Comparison of ENCODE assay signal across 9 cellular contexts in genomic region chrX:15781964-15782711, GRCh38. TPM values are rescaled to one million over a fixed set of nuclear protein-coding genes. Genes with fewer than 3 reads are reported as not detected.
DNase-seq lines count a peak whose midpoint lies in the region; ATAC-seq, FAIRE-seq and TF ChIP-seq lines count a peak whose summit lies in the region.
"Had no signal": no experiment of that assay in that cellular context is flagged by ENCODE, and none has a peak within 500 bp of the region (broad histone marks: within the 10 kb centered on the region; RNA-seq: fewer than 3 reads in every experiment).

No MANE protein-coding gene starts in this region.

- no peaks in the 10 kb centered on the region for H3K79me2 ChIP-seq in mammary epithelial cell (ENCODE audit: insufficient read depth, low read length)

- no peak for TF ChIP-seq CTCF in omental fat pad (IDR thresholded peaks at IDR 0.05)
- no peak for TF ChIP-seq CTCF in mammary epithelial cell (conservative IDR thresholded peaks at IDR 0.05 in 1 of 2, IDR thresholded peaks at IDR 0.05 in 1 of 2; ENCODE audit: extremely low read depth in 1 of 2, insufficient read depth in 1 of 2, low read depth in 1 of 2, low read length in 2 of 2)
- no peak for TF ChIP-seq CTCF in breast epithelium (IDR thresholded peaks at IDR 0.05)

- no peak overlapping the region for H3K9ac ChIP-seq in mammary epithelial cell (ENCODE audit: insufficient read depth, low read length)

- H3K9me3 ChIP-seq in mammary epithelial cell (replicated peaks; ENCODE audit: insufficient read depth, low read length) (no peaks in the 10 kb centered on the region), breast epithelium (no peaks in the 10 kb centered on the region)

- dilution Hi-C loops in mammary epithelial cell (cut with HindIII; ENCODE audit: low sequenced_read_pairs) = no loop called here

- 0 out of 2 replicates have a peak, but pooled peaks have one; percentile 31 for TF ChIP-seq POLR2A in GM12891 (IDR thresholded peaks at IDR 0.05; ENCODE audit: low read depth, low read length)
- TF ChIP-seq POLR2A in breast epithelium (IDR thresholded peaks at IDR 0.05) = no peak

- no peaks in the 10 kb centered on the region for H3K4me1 ChIP-seq in mammary epithelial cell (ENCODE audit: insufficient read depth, low read length)
- H3K4me1 ChIP-seq in breast epithelium = no peaks in the 10 kb centered on the region

- in situ Hi-C loops in mammary epithelial cell (cut with MboI; ENCODE audit: low sequenced_read_pairs in 2 of 2) = no loop called here

- H3K4me2 ChIP-seq in mammary epithelial cell (ENCODE audit: insufficient read depth, low read depth, low read length) = no peak overlapping the region

- DNase-seq in GM12891 (ENCODE audit: insufficient read length, low spot score) (no peak), omental fat pad (ENCODE audit: low spot score) (no peak), NCI-H524 (lab: John Stamatoyannopoulos, UW) (no peak), mammary epithelial cell (no peak), breast epithelium (ENCODE audit: low spot score in 2 of 2) (no peak)

- H3K36me3 ChIP-seq in mammary epithelial cell (ENCODE audit: insufficient read depth, low read length) = peaks cover 7% of the 10 kb centered on the region
- no peaks in the 10 kb centered on the region for H3K36me3 ChIP-seq in breast epithelium

- no peaks in the 10 kb centered on the region for H3K27me3 Mint-ChIP-seq in dendritic cell treated with granulocyte-macrophage colony-stimulating factor and Interleukin-4, amounts not matched to agents 40 ng/mL and 50 ng/mL, for 4 days

- H2AFZ ChIP-seq in mammary epithelial cell (ENCODE audit: low read depth, low read length) = no peak overlapping the region

- H3K27ac Mint-ChIP-seq in dendritic cell treated with granulocyte-macrophage colony-stimulating factor and Interleukin-4, amounts not matched to agents 40 ng/mL and 50 ng/mL, for 4 days = peak overlapping the region; percentile 96

- intact Hi-C loops in dendritic cell treated with granulocyte-macrophage colony-stimulating factor and Interleukin-4, amounts not matched to agents 40 ng/mL and 50 ng/mL, for 4 days (cut with micrococcal nuclease) = loop anchor here (10.0 kb wide), 1 partner anchor 47 kb away; the partner anchor contains the start of gene CA5B
- intact Hi-C loops in mammary epithelial cell (cut with micrococcal nuclease) = no loop called here
- intact Hi-C loops in breast epithelium (cut with DNase I; ENCODE audit: low total_unique reads) = no loop called here

- peak overlapping the region; percentile 70 for H3K4me3 Mint-ChIP-seq in dendritic cell treated with granulocyte-macrophage colony-stimulating factor and Interleukin-4, amounts not matched to agents 40 ng/mL and 50 ng/mL, for 4 days

- H3K36me3 Mint-ChIP-seq in dendritic cell treated with granulocyte-macrophage colony-stimulating factor and Interleukin-4, amounts not matched to agents 40 ng/mL and 50 ng/mL, for 4 days (ENCODE audit: low read depth) = peaks cover 20% of the 10 kb centered on the region

- FAIRE-seq in GM12891 (lab: Jason Lieb, UNC) = peak; percentile 99

- H3K4me1 Mint-ChIP-seq in dendritic cell treated with granulocyte-macrophage colony-stimulating factor and Interleukin-4, amounts not matched to agents 40 ng/mL and 50 ng/mL, for 4 days (ENCODE audit: low read depth) = peaks cover 15% of the 10 kb centered on the region

- no TSS peak for BruUV-seq in mammary epithelial cell (replicated peaks; lab: Mats Ljungman, UMichigan)

- H3K27ac ChIP-seq in mammary epithelial cell (ENCODE audit: insufficient read depth, low read depth, low read length) (no peak overlapping the region), breast epithelium (no peak overlapping the region)
- H3K27ac ChIP-seq: RWPE1 had no signal

- peaks cover 7% of the 10 kb centered on the region for H3K9me3 Mint-ChIP-seq in dendritic cell treated with granulocyte-macrophage colony-stimulating factor and Interleukin-4, amounts not matched to agents 40 ng/mL and 50 ng/mL, for 4 days

- WGBS in mammary epithelial cell (ENCODE audit: low coverage, missing lambda C conversion rate) = 93% methylated on average over 13 of the region's 13 CpGs

- no peaks in the 10 kb centered on the region for H3K27me3 ChIP-seq in mammary epithelial cell (ENCODE audit: insufficient read depth, low read length)
- H3K27me3 ChIP-seq in breast epithelium = no peaks in the 10 kb centered on the region

- H3K4me3 ChIP-seq in mammary epithelial cell (replicated peaks in 1 of 3; ENCODE audit: insufficient read depth in 1 of 3, low read depth in 2 of 3, low read length in 3 of 3) (no peak overlapping the region), breast epithelium (no peak overlapping the region)

- CTCF ChIA-PET in mammary epithelial cell (lab: Charles Lee; ENCODE audit: low non-redundant PET) = no interaction called here

- peak; percentile 72 for ATAC-seq in GM21367 (IDR thresholded peaks at IDR 0.05; ENCODE audit: unreplicated experiment)
- peak; percentile 58 for ATAC-seq in HG03469 (IDR thresholded peaks at IDR 0.05; ENCODE audit: unreplicated experiment)
- ATAC-seq in omental fat pad (ENCODE audit: low FRiP score) = no peak

- H4K20me1 ChIP-seq in mammary epithelial cell (ENCODE audit: insufficient read depth, low read length) = no peaks in the 10 kb centered on the region

TF ChIP-seq in GM12891, 5 proteins besides CTCF, POLR2A, EP300 and RAD21:
- TF ChIP-seq SPI1 (IDR thresholded peaks at IDR 0.05; ENCODE audit: low read depth, low read length) = no peak
- TF ChIP-seq TAF1 (IDR thresholded peaks at IDR 0.05; ENCODE audit: low read depth, low read length) = no peak
- no peak for TF ChIP-seq PAX5 (IDR thresholded peaks at IDR 0.05; ENCODE audit: insufficient read depth, low read length, severe bottlenecking)
- TF ChIP-seq POU2F2 (IDR thresholded peaks at IDR 0.05; ENCODE audit: low read depth, low read length) = no peak
- no peak for TF ChIP-seq POLR2AphosphoS5 (IDR thresholded peaks at IDR 0.05; ENCODE audit: low read depth, low read length)

RNA-seq across cellular contexts. Expression of gene ZRSR2, which starts 8.1 kb away (rescaled TPM):
- 13.3 TPM for polyA plus RNA-seq in GM12891 (2012; ENCODE audit: low read depth, missing spikeins)
- total RNA-seq in omental fat pad (1 to 10 TPM; 5.6 to 8.8 (median 7.0) TPM), mammary epithelial cell (10 to 100 TPM in 1 of 2 donors, 1 to 10 TPM in 1; 2.5 to 20.3 TPM), breast epithelium (1 to 10 TPM; 8.9 to 9.8 (median 9.8) TPM)
- polyA plus RNA-seq in mammary epithelial cell = 7.4 TPM
- polyA minus RNA-seq in mammary epithelial cell = 3.4 TPM

RNA-seq across cellular contexts. Expression of gene CA5B, which starts 44.1 kb away (rescaled TPM):
- polyA plus RNA-seq in GM12891 (2012; ENCODE audit: low read depth, missing spikeins) = 1.8 TPM
- total RNA-seq in omental fat pad (10 to 100 TPM; 10.2 to 29.3 (median 11.0) TPM), mammary epithelial cell (10 to 100 TPM in 1 of 2 donors, 1 to 10 TPM in 1; 7.0 to 15.6 TPM), breast epithelium (10 to 100 TPM; 16.1 to 23.0 (median 22.0) TPM)
- polyA plus RNA-seq in mammary epithelial cell = 4.1 TPM
- 6.9 TPM for polyA minus RNA-seq in mammary epithelial cell
